15 cellular contexts compared by ENCODE assay signal in the genomic region with DNA sequence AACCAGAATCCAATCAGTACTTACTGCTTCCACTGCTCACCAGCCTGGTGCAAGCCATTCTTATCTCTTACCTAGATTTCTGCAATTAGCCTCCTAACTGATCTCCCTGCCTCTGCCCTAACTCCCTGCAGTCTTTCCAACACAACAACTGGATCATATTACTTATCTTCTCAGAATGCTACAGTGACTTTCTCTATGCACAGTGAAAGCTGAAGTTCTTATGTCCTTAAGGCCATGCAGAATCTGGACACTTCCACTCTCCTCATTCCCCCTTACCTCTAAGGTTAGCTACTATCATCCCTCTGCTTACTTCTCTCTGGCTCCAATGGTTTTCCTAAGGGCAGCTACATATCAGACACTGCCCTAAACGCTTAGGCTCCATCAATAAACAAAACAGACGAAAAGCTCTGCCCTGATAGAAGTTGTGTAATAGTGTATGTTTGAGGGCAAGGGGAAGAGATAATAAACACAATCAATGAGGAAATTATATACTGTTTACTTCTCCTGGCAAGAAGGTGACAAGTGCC. TPM values are rescaled to one million over a fixed set of nuclear protein-coding genes. Genes with fewer than 3 reads are reported as not detected.
DNase-seq lines count a peak whose midpoint lies in the region; ATAC-seq and TF ChIP-seq lines count a peak whose summit lies in the region.
"Had no signal": no experiment of that assay in that cellular context is flagged by ENCODE, and none has a peak within 500 bp of the region (broad histone marks: within the 10 kb centered on the region; RNA-seq: fewer than 3 reads in every experiment).

No MANE protein-coding gene starts in this region.

- H3K27ac ChIP-seq in left ventricle myocardium inferior (replicated peaks) (peak overlapping the region; percentile 49), transverse colon (peak overlapping the region; percentile 55 to 69 (median 65)), prostate gland (no peak overlapping the region)
- H3K27ac ChIP-seq: dorsolateral prefrontal cortex, lower lobe of right lung, SJSA1 had no signal

- peak overlapping the region; percentile 88 for H3K4me3 ChIP-seq in left ventricle myocardium inferior
- no peak overlapping the region for H3K4me3 ChIP-seq in fibroblast of villous mesenchyme (ENCODE audit: low read depth, low read length)
- no peak overlapping the region for H3K4me3 ChIP-seq in transverse colon
- no peak overlapping the region for H3K4me3 ChIP-seq in prostate gland
- H3K4me3 ChIP-seq: dorsolateral prefrontal cortex, lower lobe of right lung, SJSA1 had no signal

- TF ChIP-seq CTCF in left ventricle myocardium inferior (IDR thresholded peaks at IDR 0.05; ENCODE audit: borderline replicate concordance), result no peak
- no peak for TF ChIP-seq CTCF in fibroblast of villous mesenchyme (IDR thresholded peaks at IDR 0.05; ENCODE audit: insufficient read depth, low read depth, low read length)
- no peak for TF ChIP-seq CTCF in transverse colon (IDR thresholded peaks at IDR 0.05)
- TF ChIP-seq CTCF in prostate gland (IDR thresholded peaks at IDR 0.05), result no peak

- H3K27me3 ChIP-seq in left ventricle myocardium inferior (ENCODE audit: low read depth) (no peaks in the 10 kb centered on the region), transverse colon (no peaks in the 10 kb centered on the region), prostate gland (replicated peaks; ENCODE audit: insufficient read depth) (no peaks in the 10 kb centered on the region)
- H3K27me3 ChIP-seq: dorsolateral prefrontal cortex, SJSA1 had no signal

- H3K4me1 ChIP-seq in left ventricle myocardium inferior (peaks cover 95% of the 10 kb centered on the region), transverse colon (peaks cover 40 to 79% (median 61%) of the 10 kb centered on the region in 4 donors), prostate gland (replicated peaks) (no peaks in the 10 kb centered on the region)

- no peak for TF ChIP-seq POLR2A in transverse colon (IDR thresholded peaks at IDR 0.05)
- no peak for TF ChIP-seq POLR2A in prostate gland (IDR thresholded peaks at IDR 0.05)

- DNase-seq in left ventricle myocardium inferior, result no peak
- DNase-seq in left cardiac atrium, result no peak
- peak; percentile 58 for DNase-seq in NCI-H69 (lab: John Stamatoyannopoulos, UW)
- DNase-seq in fibroblast of villous mesenchyme (ENCODE audit: low read depth), result peak; percentile 52
- no peak for DNase-seq in transverse colon
- no peak for DNase-seq in iPS-NIHi7 (ENCODE audit: extremely low spot score)
- DNase-seq in prostate gland (ENCODE audit: low spot score), result no peak
- DNase-seq in activated CD8-positive, alpha-beta memory T cell treated with anti-CD3 and anti-CD28 coated beads, Interleukin-2, amount 50 U/mL, for 48 hours, result no peak
- DNase-seq: activated CD4-positive, CD25-positive, alpha-beta regulatory T cell treated with anti-CD3 and anti-CD28 coated beads, Interleukin-2, amount 50 U/mL, for 72 hours; activated T-cell treated with anti-CD3 and anti-CD28 coated beads, Interleukin-2, amount 50 U/mL, for 4 hours; dorsolateral prefrontal cortex; lower lobe of right lung; occipital lobe; stimulated activated naive CD4-positive, alpha-beta T cell had no signal

- in situ Hi-C loops in transverse colon (cut with MboI; ENCODE audit: low pct_ligation_motif_present in 1 of 4, low pct_unique_long_range_greater_than_20kb in 1 of 4, low sequenced_read_pairs in 3 of 4), result no loop called here

- H3K9me3 ChIP-seq in left ventricle myocardium inferior (replicated peaks), result no peaks in the 10 kb centered on the region
- H3K9me3 ChIP-seq in transverse colon, result no peaks in the 10 kb centered on the region
- no peaks in the 10 kb centered on the region for H3K9me3 ChIP-seq in prostate gland
- H3K9me3 ChIP-seq: lower lobe of right lung, SJSA1 had no signal

- H3K36me3 ChIP-seq in left ventricle myocardium inferior (no peaks in the 10 kb centered on the region), transverse colon (no peaks in the 10 kb centered on the region), prostate gland (no peaks in the 10 kb centered on the region)
- H3K36me3 ChIP-seq: lower lobe of right lung had no signal

- TF ChIP-seq EP300 in transverse colon (IDR thresholded peaks at IDR 0.05; ENCODE audit: low read depth), result no peak

- intact Hi-C loops in left ventricle myocardium inferior (cut with micrococcal nuclease) (no loop called here), left cardiac atrium (cut with DNase I) (no loop called here), transverse colon (cut with DNase I; ENCODE audit: low total_unique reads) (no loop called here), prostate gland (cut with DNase I) (no loop called here)

- no peak for ATAC-seq in left cardiac atrium
- ATAC-seq: activated T-cell treated with anti-CD3 and anti-CD28 coated beads, Interleukin-2, amount 50 U/mL, for 4 hours; lower lobe of right lung had no signal

- WGBS in transverse colon (ENCODE audit: low coverage in 1 of 2), 2 donors, result 28 to 46% methylated on average over 2 of the region's 2 CpGs
- WGBS in prostate gland, result 60% methylated on average over 2 of the region's 2 CpGs

RNA-seq across cellular contexts. Expression of gene KTN1, which starts 4.0 kb away (rescaled TPM):
- total RNA-seq in left ventricle myocardium inferior (294 TPM), left cardiac atrium (100 to 1,000 TPM; 173 to 176 TPM), fibroblast of villous mesenchyme (121 and 167 TPM in 2 replicates), transverse colon (100 to 1,000 TPM; 101 to 279 (median 129) TPM), prostate gland (100 to 1,000 TPM in 1 of 2 donors, 10 to 100 TPM in 1; 84.2 to 162 TPM)

Comparison
In these comparisons a context has a peak if more than half of its experiments do, and no peak if none do; other contexts are left out.
1. DNase-seq: peak in NCI-H69 (single experiment) and fibroblast of villous mesenchyme (single experiment); none in left ventricle myocardium inferior (single experiment), left cardiac atrium (single experiment), transverse colon (single experiment), iPS-NIHi7 (single experiment), prostate gland (single experiment) and activated CD8-positive, alpha-beta memory T cell treated with anti-CD3 and anti-CD28 coated beads, Interleukin-2, amount 50 U/mL, for 48 hours (single experiment).
2. H3K27ac ChIP-seq: peak in left ventricle myocardium inferior (single experiment) and transverse colon (4 of 4); none in prostate gland (0 of 2).